33 cellular contexts compared by ENCODE assay signal in the genomic region with DNA sequence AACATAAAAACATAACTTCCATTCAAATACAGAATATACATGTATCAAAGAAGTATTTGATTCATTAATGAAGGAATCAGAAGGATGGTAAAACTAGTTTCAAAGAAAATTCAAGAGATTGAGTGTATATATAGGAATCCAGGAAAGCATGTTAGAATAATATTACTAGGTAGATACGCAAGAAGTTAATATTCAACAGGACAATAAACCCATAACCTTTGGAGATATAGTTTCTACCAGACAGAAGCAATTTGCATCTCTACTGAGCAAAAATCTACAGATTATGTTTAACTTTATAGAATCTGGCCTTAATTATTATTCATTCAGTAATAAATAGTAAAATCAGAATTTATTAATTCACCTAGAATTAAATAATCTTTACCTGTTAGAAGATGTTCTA.
DNase-seq lines count a peak whose midpoint lies in the region; ATAC-seq, FAIRE-seq and TF ChIP-seq lines count a peak whose summit lies in the region.
"Had no signal": no experiment of that assay in that cellular context is flagged by ENCODE, and none has a peak within 500 bp of the region (broad histone marks: within the 10 kb centered on the region; RNA-seq: fewer than 3 reads in every experiment).

No MANE protein-coding gene starts in this region.

- peak; percentile 90 for ATAC-seq in left colon
- peak; percentile 59 for ATAC-seq in mucosa of descending colon
- no peak for ATAC-seq in pancreas
- ATAC-seq: A549; CD8-positive, alpha-beta T cell had no signal

- H3K4me3 ChIP-seq in mucosa of descending colon (no peak overlapping the region), pancreas (no peak overlapping the region), sigmoid colon (no peak overlapping the region)
- H3K4me3 ChIP-seq: A549; BLaER1; BLaER1 treated with 17β-estradiol and CSF1 and Interleukin-3, amounts not matched to agents 10 nM and 100 nM had no signal

- H3K4me1 ChIP-seq in mucosa of descending colon (ENCODE audit: low read depth) = peaks cover 5% of the 10 kb centered on the region
- no peaks in the 10 kb centered on the region for H3K4me1 ChIP-seq in pancreas
- H3K4me1 ChIP-seq in sigmoid colon = no peaks in the 10 kb centered on the region
- H3K4me1 ChIP-seq: A549; BE2C; BLaER1; BLaER1 treated with 17β-estradiol and CSF1 and Interleukin-3, amounts not matched to agents 10 nM and 100 nM; Caco-2 had no signal

- DNase-seq in left colon (no peak), mucosa of descending colon (no peak), pancreas (no peak), HuH-7 (ENCODE audit: low spot score) (no peak), sigmoid colon (no peak)
- DNase-seq in NK-92 treated with Interleukin-12 subunit alpha and Interleukin-12 subunit beta, amount 100 ng/mL, for 24 hours (lab: John Stamatoyannopoulos, UW) = no peak
- DNase-seq: 8988T; ACHN; AML-193; BE2C; C1 segment of cervical spinal cord; Caco-2; Calu3; CD4-positive, alpha-beta memory T cell; CD4-positive, alpha-beta T cell; CD4-positive, CD25-positive, alpha-beta regulatory T cell; CD8-positive, alpha-beta memory T cell; CD8-positive, alpha-beta T cell; COR-L47; DMS 273 treated with DMSO at 0.1 percent for 48 hours; DMS153; DMS53; DMS79; DMS79 treated with DMSO at 0.1 percent for 48 hours; DND-41; EL had no signal

- FAIRE-seq in pancreas (lab: Jason Lieb, UNC) = peak; percentile 59
- FAIRE-seq: A204.1, A549, D721Med had no signal

- no peak for TF ChIP-seq EP300 in sigmoid colon (IDR thresholded peaks at IDR 0.05)

- H3K9me3 ChIP-seq in mucosa of descending colon (no peaks in the 10 kb centered on the region), pancreas (no peaks in the 10 kb centered on the region), sigmoid colon (no peaks in the 10 kb centered on the region)
- H3K9me3 ChIP-seq: A549; BE2C; BLaER1; BLaER1 treated with 17β-estradiol and CSF1 and Interleukin-3, amounts not matched to agents 10 nM and 100 nM; Caco-2 had no signal

- no peaks in the 10 kb centered on the region for H3K27me3 ChIP-seq in pancreas
- H3K27me3 ChIP-seq in sigmoid colon = no peaks in the 10 kb centered on the region
- H3K27me3 ChIP-seq: BE2C; BLaER1; BLaER1 treated with 17β-estradiol and CSF1 and Interleukin-3, amounts not matched to agents 10 nM and 100 nM had no signal

- TF ChIP-seq POLR2A in sigmoid colon (IDR thresholded peaks at IDR 0.05) = no peak

- H3K27ac ChIP-seq in pancreas = no peak overlapping the region
- no peak overlapping the region for H3K27ac ChIP-seq in sigmoid colon
- H3K27ac ChIP-seq: 22Rv1; A549; BLaER1; BLaER1 treated with 17β-estradiol and CSF1 and Interleukin-3, amounts not matched to agents 10 nM and 100 nM; C4-2B had no signal

- 68 to 92% methylated on average over 1 of the region's 1 CpG for WGBS in pancreas, 2 donors
- 20 to 76% methylated on average over 1 of the region's 1 CpG for WGBS in sigmoid colon, 2 donors

- TF ChIP-seq CTCF in mucosa of descending colon (IDR thresholded peaks at IDR 0.05) (no peak), pancreas (IDR thresholded peaks at IDR 0.05) (no peak), sigmoid colon (IDR thresholded peaks at IDR 0.05) (no peak)

- no peaks in the 10 kb centered on the region for H3K36me3 ChIP-seq in mucosa of descending colon (ENCODE audit: low read depth)
- H3K36me3 ChIP-seq in pancreas = no peaks in the 10 kb centered on the region
- no peaks in the 10 kb centered on the region for H3K36me3 ChIP-seq in sigmoid colon
- H3K36me3 ChIP-seq: BE2C; BLaER1; BLaER1 treated with 17β-estradiol and CSF1 and Interleukin-3, amounts not matched to agents 10 nM and 100 nM had no signal

- intact Hi-C loops in left colon (cut with DNase I, micrococcal nuclease) = no loop called here
- intact Hi-C loops in mucosa of descending colon (cut with DNase I, micrococcal nuclease) = no loop called here
- intact Hi-C loops in pancreas (cut with DNase I) = no loop called here
- intact Hi-C loops in sigmoid colon (cut with DNase I) = no loop called here

Comparison
In these comparisons a context has a peak if more than half of its experiments do, and no peak if none do; other contexts are left out.
1. ATAC-seq: peak in left colon (single experiment) and mucosa of descending colon (single experiment); none in pancreas (0 of 4).